7 cellular contexts compared by ENCODE assay signal in genomic region chr17:76103274-76104139, GRCh38. TPM values are rescaled to one million over a fixed set of nuclear protein-coding genes. Genes with fewer than 3 reads are reported as not detected.
DNase-seq lines count a peak whose midpoint lies in the region; ATAC-seq and TF ChIP-seq lines count a peak whose summit lies in the region.

TSS of gene EXOC7 (minus strand) at chr17:76103787. CDS start at chr17:76103692, 95 bp downstream.

- peak; percentile 97 for DNase-seq in NCI-H2227 (lab: John Stamatoyannopoulos, UW; ENCODE audit: unreplicated experiment)
- DNase-seq in mammary epithelial cell: peak; percentile 83
- peak; percentile 97 for DNase-seq in inferior parietal cortex (ENCODE audit: extremely low spot score)
- peak; percentile 98 for DNase-seq in spleen

- intact Hi-C loops in mammary epithelial cell (cut with micrococcal nuclease): loop anchor here (2.0 to 10.0 kb wide), 2 partner anchors 89 to 199 kb away; partner anchors contain the start of gene MRPL38
- intact Hi-C loops in spleen (cut with DNase I; ENCODE audit: low total_unique reads): no loop called here

- H4K20me1 ChIP-seq in mammary epithelial cell (ENCODE audit: insufficient read depth, low read length): no peaks in the 10 kb centered on the region

- no TSS peak for BruUV-seq in mammary epithelial cell (replicated peaks; lab: Mats Ljungman, UMichigan)

- H3K4me3 ChIP-seq in WI38 (ENCODE audit: low read depth, low read length) (peak within 1 kb of the TSS; percentile 75), mammary epithelial cell (replicated peaks in 1 of 3; ENCODE audit: insufficient read depth in 1 of 3, low read depth in 2 of 3, low read length in 3 of 3) (peak within 1 kb of the TSS; percentile 46 to 80 (median 73)), spleen (peak within 1 kb of the TSS; percentile 51 to 88 (median 77))

- peaks cover 9% of the 10 kb centered on the region for H3K4me1 ChIP-seq in mammary epithelial cell (ENCODE audit: insufficient read depth, low read length)
- peaks cover 11 to 46% (median 26%) of the 10 kb centered on the region in 6 donors for H3K4me1 ChIP-seq in spleen

- no peaks in the 10 kb centered on the region for H3K9me3 ChIP-seq in mammary epithelial cell (replicated peaks; ENCODE audit: insufficient read depth, low read length)
- no peaks in the 10 kb centered on the region for H3K9me3 ChIP-seq in spleen

- WGBS in mammary epithelial cell (ENCODE audit: low coverage, missing lambda C conversion rate): 5% methylated on average over 25 of the region's 55 CpGs
- 4 to 8% (median 5%) methylated on average over 38 to 55 of the region's 55 CpGs for WGBS in spleen, 5 donors

- TF ChIP-seq CTCF in WI38 (IDR thresholded peaks at IDR 0.05; ENCODE audit: low read depth, low read length) (no peak), mammary epithelial cell (conservative IDR thresholded peaks at IDR 0.05 in 1 of 2, IDR thresholded peaks at IDR 0.05 in 1 of 2; ENCODE audit: extremely low read depth in 1 of 2, insufficient read depth in 1 of 2, low read depth in 1 of 2, low read length in 2 of 2) (peak in 1 of 2 donors; percentile 33), spleen (IDR thresholded peaks at IDR 0.05 in 8 of 11, conservative IDR thresholded peaks at IDR 0.05 in 3 of 11) (peak in 2 of 11 experiments; percentile 14 to 37)

- dilution Hi-C loops in mammary epithelial cell (cut with HindIII; ENCODE audit: low sequenced_read_pairs): no loop called here

- peak within 1 kb of the TSS; percentile 74 for H3K4me2 ChIP-seq in mammary epithelial cell (ENCODE audit: insufficient read depth, low read depth, low read length)

- peaks cover 5% of the 10 kb centered on the region for H3K36me3 ChIP-seq in mammary epithelial cell (ENCODE audit: insufficient read depth, low read length)
- peaks cover 0 to 34% (median 31%) of the 10 kb centered on the region in 6 donors for H3K36me3 ChIP-seq in spleen

- H3K27ac ChIP-seq in mammary epithelial cell (ENCODE audit: insufficient read depth, low read depth, low read length) (peak within 1 kb of the TSS; percentile 45), spleen (peak within 1 kb of the TSS; percentile 64 to 93 (median 88))

- peak; percentile 87 for TF ChIP-seq POLR2A in GM18505 (IDR thresholded peaks at IDR 0.05; ENCODE audit: borderline replicate concordance, extremely low read depth, insufficient read depth, insufficient read length)
- TF ChIP-seq POLR2A in spleen (IDR thresholded peaks at IDR 0.05): peak in 1 of 3 donors; percentile 8

- no peaks in the 10 kb centered on the region for H3K27me3 ChIP-seq in mammary epithelial cell (ENCODE audit: insufficient read depth, low read length)
- H3K27me3 ChIP-seq in spleen (replicated peaks in 1 of 7): no peaks in the 10 kb centered on the region

- in situ Hi-C loops in mammary epithelial cell (cut with MboI; ENCODE audit: low sequenced_read_pairs in 2 of 2): no loop called here

- H2AFZ ChIP-seq in mammary epithelial cell (ENCODE audit: low read depth, low read length): peak within 1 kb of the TSS; percentile 100

- CTCF ChIA-PET in mammary epithelial cell (lab: Charles Lee; ENCODE audit: low non-redundant PET): interaction anchor here (0.5 to 0.9 kb wide), 3 partner anchors 8 to 176 kb away, joined by 4 to 6 read pairs (median 4); no protein-coding TSS in a partner anchor

- peak; percentile 71 for ATAC-seq in GM18505 (IDR thresholded peaks at IDR 0.05; ENCODE audit: unreplicated experiment)
- ATAC-seq in HG03108 (IDR thresholded peaks at IDR 0.05; ENCODE audit: unreplicated experiment): peak; percentile 77

- H3K9ac ChIP-seq in mammary epithelial cell (ENCODE audit: insufficient read depth, low read length): peak within 1 kb of the TSS; percentile 65

- H3K79me2 ChIP-seq in mammary epithelial cell (ENCODE audit: insufficient read depth, low read length): peaks cover 16% of the 10 kb centered on the region

RNA-seq across cellular contexts. Expression of gene EXOC7, which starts in this region (rescaled TPM):
- total RNA-seq in mammary epithelial cell: 100 to 1,000 TPM; 102 to 111 TPM
- polyA plus RNA-seq in mammary epithelial cell: 55.8 TPM
- 98.8 TPM for polyA minus RNA-seq in mammary epithelial cell
- total RNA-seq in spleen: 100 to 1,000 TPM in 4 of 7 donors, 10 to 100 TPM in 3; 64.5 to 128 (median 104) TPM
- 10 to 100 TPM; 26.2 to 51.5 (median 35.0) TPM for polyA plus RNA-seq in spleen

Comparison
In these comparisons a context has a peak if more than half of its experiments do, and no peak if none do; other contexts are left out.
1. Peak in every context shown above with its lines: DNase-seq, ATAC-seq, H3K4me3 ChIP-seq and H3K27ac ChIP-seq.